22 cellular contexts compared by ENCODE assay signal in genomic region chr6:166242888-166243287, GRCh38.
DNase-seq lines count a peak whose midpoint lies in the region; ATAC-seq and TF ChIP-seq lines count a peak whose summit lies in the region.
"Had no signal": no experiment of that assay in that cellular context is flagged by ENCODE, and none has a peak within 500 bp of the region (broad histone marks: within the 10 kb centered on the region; RNA-seq: fewer than 3 reads in every experiment).

No MANE protein-coding gene starts in this region.

- H3K9ac ChIP-seq in Loucy (ENCODE audit: low read depth, low read length, poor library complexity, severe bottlenecking), result peak overlapping the region; percentile 75
- H3K9ac ChIP-seq: GM23248 had no signal

- H3K4me3 Mint-ChIP-seq in endothelial cell (ENCODE audit: unreplicated experiment) (no peak overlapping the region), osteocyte (ENCODE audit: unreplicated experiment) (no peak overlapping the region)
- H3K4me3 Mint-ChIP-seq in stimulated activated effector memory CD8-positive, alpha-beta T cell treated with anti-CD3 and anti-CD28 coated beads, Interleukin-12 subunit alpha, Interleukin-12 subunit beta, amount 100 ng/mL, for 72 hours, result no peak overlapping the region
- H3K4me3 Mint-ChIP-seq: CD14-positive monocyte had no signal

- H3F3A ChIP-seq in DOHH2 (ENCODE audit: control insufficient read depth, insufficient read depth), result no peaks in the 10 kb centered on the region
- peaks cover 5% of the 10 kb centered on the region; the same call in 1 of the 2 replicates for H3F3A ChIP-seq in Loucy (ENCODE audit: low read depth)

- no peaks in the 10 kb centered on the region for H3K9me2 ChIP-seq in DOHH2 (replicated peaks; ENCODE audit: control insufficient read depth, low read length)
- H3K9me2 ChIP-seq in Loucy (replicated peaks; ENCODE audit: low read depth, low read length), result no peaks in the 10 kb centered on the region

- H3K27me3 Mint-ChIP-seq in endothelial cell (ENCODE audit: unreplicated experiment) (peaks cover 6% of the 10 kb centered on the region), osteocyte (ENCODE audit: unreplicated experiment) (peaks cover 37% of the 10 kb centered on the region)

- TF ChIP-seq CTCF in DOHH2 (IDR thresholded peaks at IDR 0.05; ENCODE audit: low read depth, low read length, poor library complexity, severe bottlenecking) (no peak), Loucy (conservative IDR thresholded peaks at IDR 0.05; ENCODE audit: low read length) (no peak), endothelial cell (IDR thresholded peaks at IDR 0.05; ENCODE audit: unreplicated experiment) (no peak), osteocyte (IDR thresholded peaks at IDR 0.05) (no peak)

- H3K79me2 ChIP-seq in DOHH2 (ENCODE audit: control insufficient read depth, low read length) (no peaks in the 10 kb centered on the region), Loucy (ENCODE audit: insufficient read depth, low read length) (no peaks in the 10 kb centered on the region)

- H4K20me1 ChIP-seq in DOHH2 (ENCODE audit: control insufficient read depth, insufficient read depth, low read depth, low read length) (no peaks in the 10 kb centered on the region), Loucy (ENCODE audit: insufficient read depth, low read length, poor library complexity, severe bottlenecking) (no peaks in the 10 kb centered on the region)

- H3K36me3 Mint-ChIP-seq in endothelial cell (ENCODE audit: low read depth, unreplicated experiment), result no peaks in the 10 kb centered on the region
- H3K36me3 Mint-ChIP-seq in stimulated activated effector memory CD8-positive, alpha-beta T cell treated with anti-CD3 and anti-CD28 coated beads, Interleukin-12 subunit alpha, Interleukin-12 subunit beta, amount 100 ng/mL, for 72 hours, result no peaks in the 10 kb centered on the region
- no peaks in the 10 kb centered on the region for H3K36me3 Mint-ChIP-seq in osteocyte (ENCODE audit: unreplicated experiment)
- H3K36me3 Mint-ChIP-seq: CD8-positive, alpha-beta memory T cell had no signal

- DNase-seq in endothelial cell (ENCODE audit: low spot score) (no peak), osteocyte (ENCODE audit: extremely low spot score, unreplicated experiment) (no peak)
- no peak for DNase-seq in stimulated activated effector memory CD8-positive, alpha-beta T cell treated with anti-CD3 and anti-CD28 coated beads, Interleukin-12 subunit alpha, Interleukin-12 subunit beta, amount 100 ng/mL, for 72 hours (ENCODE audit: low spot score in 2 of 2)
- no peak for DNase-seq in stimulated activated naive CD4-positive, alpha-beta T cell (lab: John Stamatoyannopoulos, UW)
- DNase-seq: BE2C; CD8-positive, alpha-beta memory T cell; DMS 273 treated with DMSO at 0.1 percent for 48 hours; DMS79; GM23248; H7; KBM-7; MM.1S; NCI-H2029 treated with DMSO at 0.1 percent for 48 hours; NCI-H446 treated with DMSO at 0.1 percent for 48 hours; NCI-H526; SHP77 had no signal

- peak; percentile 64 for ATAC-seq in stimulated activated effector memory CD8-positive, alpha-beta T cell treated with anti-CD3 and anti-CD28 coated beads, Interleukin-12 subunit alpha, Interleukin-12 subunit beta, amount 100 ng/mL, for 72 hours
- ATAC-seq in GM21367 (IDR thresholded peaks at IDR 0.05; ENCODE audit: unreplicated experiment), result no peak
- ATAC-seq: Panc1 had no signal

- H3K27me3 ChIP-seq in DOHH2 (ENCODE audit: control insufficient read depth, low read length) (no peaks in the 10 kb centered on the region), Loucy (ENCODE audit: insufficient read depth, low read length, poor library complexity, severe bottlenecking) (no peaks in the 10 kb centered on the region)

- H3K4me2 ChIP-seq in DOHH2 (ENCODE audit: low read length) (peak overlapping the region; percentile 67), Loucy (ENCODE audit: low read depth, low read length, poor library complexity, severe bottlenecking) (peak overlapping the region; percentile 82)

- no peaks in the 10 kb centered on the region for H3K9me3 Mint-ChIP-seq in endothelial cell (ENCODE audit: unreplicated experiment)
- H3K9me3 Mint-ChIP-seq in stimulated activated effector memory CD8-positive, alpha-beta T cell treated with anti-CD3 and anti-CD28 coated beads, Interleukin-12 subunit alpha, Interleukin-12 subunit beta, amount 100 ng/mL, for 72 hours, result no peaks in the 10 kb centered on the region
- H3K9me3 Mint-ChIP-seq in osteocyte (ENCODE audit: unreplicated experiment), result no peaks in the 10 kb centered on the region
- H3K9me3 Mint-ChIP-seq: CD8-positive, alpha-beta memory T cell had no signal

- H3K4me3 ChIP-seq in DOHH2 (ENCODE audit: low read length) (peak overlapping the region; percentile 54), Loucy (ENCODE audit: low read length, poor library complexity, severe bottlenecking) (no peak overlapping the region)
- H3K4me3 ChIP-seq: GM23248 had no signal

- H3K4me1 Mint-ChIP-seq in endothelial cell (ENCODE audit: unreplicated experiment), result peaks cover 3% of the 10 kb centered on the region
- H3K4me1 Mint-ChIP-seq in stimulated activated effector memory CD8-positive, alpha-beta T cell treated with anti-CD3 and anti-CD28 coated beads, Interleukin-12 subunit alpha, Interleukin-12 subunit beta, amount 100 ng/mL, for 72 hours, result peaks cover 32% of the 10 kb centered on the region
- H3K4me1 Mint-ChIP-seq in osteocyte (ENCODE audit: unreplicated experiment), result no peaks in the 10 kb centered on the region

- H3K27ac ChIP-seq in DOHH2 (ENCODE audit: low read depth, low read length), result peak overlapping the region; percentile 7
- H3K27ac ChIP-seq: GM23248, RWPE1 had no signal

- no peak overlapping the region for H2AFZ ChIP-seq in Loucy (ENCODE audit: low read length)
- H2AFZ ChIP-seq: GM23248 had no signal

- H3K27ac Mint-ChIP-seq in endothelial cell (ENCODE audit: unreplicated experiment), result peak overlapping the region; percentile 57
- no peak overlapping the region for H3K27ac Mint-ChIP-seq in stimulated activated effector memory CD8-positive, alpha-beta T cell treated with anti-CD3 and anti-CD28 coated beads, Interleukin-12 subunit alpha, Interleukin-12 subunit beta, amount 100 ng/mL, for 72 hours
- no peak overlapping the region for H3K27ac Mint-ChIP-seq in osteocyte (ENCODE audit: unreplicated experiment)

- peaks cover 52% of the 10 kb centered on the region for H3K4me1 ChIP-seq in DOHH2 (ENCODE audit: control insufficient read depth, low read length)
- H3K4me1 ChIP-seq in Loucy (ENCODE audit: insufficient read depth, low read length, poor library complexity, severe bottlenecking), result peaks cover 70% of the 10 kb centered on the region
- H3K4me1 ChIP-seq: BE2C had no signal

- H3K9me3 ChIP-seq in DOHH2 (ENCODE audit: control insufficient read depth, insufficient read depth, low read length) (no peaks in the 10 kb centered on the region), Loucy (ENCODE audit: insufficient read depth, low read depth, low read length) (no peaks in the 10 kb centered on the region)
- H3K9me3 ChIP-seq: BE2C had no signal

- no peaks in the 10 kb centered on the region for H3K36me3 ChIP-seq in DOHH2 (ENCODE audit: control insufficient read depth, low read length)
- H3K36me3 ChIP-seq in Loucy (ENCODE audit: insufficient read depth, low read length), result no peaks in the 10 kb centered on the region
- H3K36me3 ChIP-seq: BE2C had no signal
